In genomic region chr22:29385305-29385704, GRCh38 we compare ENCODE assay signal across 11 cellular contexts. TPM values are rescaled to one million over a fixed set of nuclear protein-coding genes. Genes with fewer than 3 reads are reported as not detected.
DNase-seq lines count a peak whose midpoint lies in the region; ATAC-seq and TF ChIP-seq lines count a peak whose summit lies in the region.
"Had no signal": no experiment of that assay in that cellular context is flagged by ENCODE, and none has a peak within 500 bp of the region (broad histone marks: within the 10 kb centered on the region; RNA-seq: fewer than 3 reads in every experiment).

No MANE protein-coding gene starts in this region.

- intact Hi-C loops in activated naive CD4-positive, alpha-beta T cell treated with anti-CD3 and anti-CD28 coated beads for 36 hours (cut with micrococcal nuclease) = no loop called here
- intact Hi-C loops in lower lobe of right lung (cut with DNase I) = no loop called here

- no peak for DNase-seq in activated naive CD4-positive, alpha-beta T cell treated with anti-CD3 and anti-CD28 coated beads for 36 hours
- DNase-seq in activated naive CD4-positive, alpha-beta T cell treated with anti-CD3 and anti-CD28 coated beads, Interleukin-2, amount 50 U/mL, for 16 hours = no peak
- DNase-seq in activated CD8-positive, alpha-beta T cell treated with anti-CD3 and anti-CD28 coated beads, Interleukin-2, amount 10 ng/mL, durations not matched to agents 7 days and 5 days = no peak
- DNase-seq in lower lobe of right lung (no peak), type B pancreatic cell (ENCODE audit: extremely low spot score, unreplicated experiment) (no peak), HAP-1 (ENCODE audit: low spot score in 2 of 2) (no peak)
- no peak for DNase-seq in stimulated activated CD4-positive, alpha-beta T cell treated with anti-CD3 and anti-CD28 coated beads, Interleukin-2, amount 100 ng/mL, for 48 hours
- DNase-seq: cortex of kidney, EL, T1000 had no signal

- no peak overlapping the region for H3K4me3 ChIP-seq in lower lobe of right lung
- H3K4me3 ChIP-seq in HAP-1 = no peak overlapping the region

- H3K36me3 Mint-ChIP-seq in activated naive CD4-positive, alpha-beta T cell treated with anti-CD3 and anti-CD28 coated beads for 36 hours (ENCODE audit: low read depth) = peaks cover 4% of the 10 kb centered on the region
- peaks cover 23% of the 10 kb centered on the region for H3K36me3 Mint-ChIP-seq in activated CD8-positive, alpha-beta T cell treated with anti-CD3 and anti-CD28 coated beads, Interleukin-2, amount 10 ng/mL, durations not matched to agents 7 days and 5 days (ENCODE audit: low read depth)
- H3K36me3 Mint-ChIP-seq in type B pancreatic cell = peaks cover 4% of the 10 kb centered on the region

- H3K4me3 Mint-ChIP-seq in activated naive CD4-positive, alpha-beta T cell treated with anti-CD3 and anti-CD28 coated beads for 36 hours = no peak overlapping the region
- no peak overlapping the region for H3K4me3 Mint-ChIP-seq in activated CD8-positive, alpha-beta T cell treated with anti-CD3 and anti-CD28 coated beads, Interleukin-2, amount 10 ng/mL, durations not matched to agents 7 days and 5 days
- H3K4me3 Mint-ChIP-seq in type B pancreatic cell = peak overlapping the region; percentile 65

- no peaks in the 10 kb centered on the region for H3K27me3 Mint-ChIP-seq in activated naive CD4-positive, alpha-beta T cell treated with anti-CD3 and anti-CD28 coated beads for 36 hours (ENCODE audit: low read depth)
- no peaks in the 10 kb centered on the region for H3K27me3 Mint-ChIP-seq in activated CD8-positive, alpha-beta T cell treated with anti-CD3 and anti-CD28 coated beads, Interleukin-2, amount 10 ng/mL, durations not matched to agents 7 days and 5 days (ENCODE audit: low read depth)
- no peaks in the 10 kb centered on the region for H3K27me3 Mint-ChIP-seq in type B pancreatic cell

- in situ Hi-C loops in HAP-1 (cut with MboI; ENCODE audit: low sequenced_read_pairs) = no loop called here

- H3K27ac Mint-ChIP-seq in activated naive CD4-positive, alpha-beta T cell treated with anti-CD3 and anti-CD28 coated beads for 36 hours = peak overlapping the region; percentile 60
- H3K27ac Mint-ChIP-seq in activated CD8-positive, alpha-beta T cell treated with anti-CD3 and anti-CD28 coated beads, Interleukin-2, amount 10 ng/mL, durations not matched to agents 7 days and 5 days = peak overlapping the region; percentile 13
- H3K27ac Mint-ChIP-seq in type B pancreatic cell = peak overlapping the region; percentile 65

- no peak for ATAC-seq in activated CD8-positive, alpha-beta T cell treated with anti-CD3 and anti-CD28 coated beads, Interleukin-2, amount 10 ng/mL, durations not matched to agents 7 days and 5 days
- no peak for ATAC-seq in lower lobe of right lung
- ATAC-seq in HG02642 (IDR thresholded peaks at IDR 0.05; ENCODE audit: poor library complexity, unreplicated experiment) = no peak

- no peak for TF ChIP-seq CTCF in lower lobe of right lung (IDR thresholded peaks at IDR 0.05)
- TF ChIP-seq CTCF in type B pancreatic cell (conservative IDR thresholded peaks at IDR 0.05) = no peak

- CTCF ChIA-PET in activated naive CD4-positive, alpha-beta T cell treated with anti-CD3 and anti-CD28 coated beads for 36 hours (lab: Charles Lee) = no interaction called here
- CTCF ChIA-PET in activated CD8-positive, alpha-beta T cell treated with anti-CD3 and anti-CD28 coated beads, Interleukin-2, amount 10 ng/mL, durations not matched to agents 7 days and 5 days (lab: Charles Lee) = interaction anchor here (1.3 to 3.9 kb wide), 3 partner anchors 10 to 27 kb away, joined by 3 to 18 read pairs (median 7); no protein-coding TSS in a partner anchor

- H3K36me3 ChIP-seq in lower lobe of right lung = peaks cover 15% of the 10 kb centered on the region
- peaks cover 18% of the 10 kb centered on the region for H3K36me3 ChIP-seq in HAP-1 (replicated peaks)

- H3K4me1 ChIP-seq in lower lobe of right lung (peaks cover 71% of the 10 kb centered on the region), HAP-1 (peaks cover 4% of the 10 kb centered on the region)

- H3K4me1 Mint-ChIP-seq in activated naive CD4-positive, alpha-beta T cell treated with anti-CD3 and anti-CD28 coated beads for 36 hours (ENCODE audit: low read depth) = peaks cover 61% of the 10 kb centered on the region
- H3K4me1 Mint-ChIP-seq in activated CD8-positive, alpha-beta T cell treated with anti-CD3 and anti-CD28 coated beads, Interleukin-2, amount 10 ng/mL, durations not matched to agents 7 days and 5 days (ENCODE audit: low read depth) = peaks cover 54% of the 10 kb centered on the region
- H3K4me1 Mint-ChIP-seq in type B pancreatic cell (ENCODE audit: unreplicated experiment) = peaks cover 37% of the 10 kb centered on the region

- H3K9me3 Mint-ChIP-seq in activated naive CD4-positive, alpha-beta T cell treated with anti-CD3 and anti-CD28 coated beads for 36 hours = no peaks in the 10 kb centered on the region
- no peaks in the 10 kb centered on the region for H3K9me3 Mint-ChIP-seq in activated CD8-positive, alpha-beta T cell treated with anti-CD3 and anti-CD28 coated beads, Interleukin-2, amount 10 ng/mL, durations not matched to agents 7 days and 5 days (ENCODE audit: insufficient read depth)
- H3K9me3 Mint-ChIP-seq in type B pancreatic cell = no peaks in the 10 kb centered on the region

- POLR2A ChIA-PET in activated CD8-positive, alpha-beta T cell treated with anti-CD3 and anti-CD28 coated beads, Interleukin-2, amount 10 ng/mL, durations not matched to agents 7 days and 5 days (lab: Charles Lee) = no interaction called here

- H3K9me3 ChIP-seq in lower lobe of right lung (no peaks in the 10 kb centered on the region), HAP-1 (no peaks in the 10 kb centered on the region)

- H3K27ac ChIP-seq in lower lobe of right lung = peak overlapping the region; percentile 11

- H3K27me3 ChIP-seq in lower lobe of right lung (ENCODE audit: low read depth) (no peaks in the 10 kb centered on the region), HAP-1 (ENCODE audit: low read depth) (no peaks in the 10 kb centered on the region)

RNA-seq across cellular contexts. Expression of gene AP1B1, which starts 3.1 kb away (rescaled TPM):
- 10 to 100 TPM; 52.0 to 52.2 TPM for total RNA-seq in activated naive CD4-positive, alpha-beta T cell treated with anti-CD3 and anti-CD28 coated beads for 36 hours
- 10 to 100 TPM; 77.7 to 84.7 TPM for total RNA-seq in activated CD8-positive, alpha-beta T cell treated with anti-CD3 and anti-CD28 coated beads, Interleukin-2, amount 10 ng/mL, durations not matched to agents 7 days and 5 days
- total RNA-seq in lower lobe of right lung (70.3 TPM), type B pancreatic cell (ENCODE audit: low replicate concordance) (60.9 and 73.3 TPM in 2 replicates)

RNA-seq across cellular contexts. Expression of gene RFPL1, which starts 53.1 kb away (rescaled TPM):
- not detected for total RNA-seq in activated naive CD4-positive, alpha-beta T cell treated with anti-CD3 and anti-CD28 coated beads for 36 hours
- total RNA-seq in activated CD8-positive, alpha-beta T cell treated with anti-CD3 and anti-CD28 coated beads, Interleukin-2, amount 10 ng/mL, durations not matched to agents 7 days and 5 days = not detected
- not detected for total RNA-seq in lower lobe of right lung
- not detected in 2 replicates for total RNA-seq in type B pancreatic cell (ENCODE audit: low replicate concordance)

Comparison
In these comparisons a context has a peak if more than half of its experiments do, and no peak if none do; other contexts are left out.
1. H3K27ac Mint-ChIP-seq: peak in every context shown above with its lines; median percentile 65 in type B pancreatic cell; 60 in activated naive CD4-positive, alpha-beta T cell treated with anti-CD3 and anti-CD28 coated beads for 36 hours; 13 in activated CD8-positive, alpha-beta T cell treated with anti-CD3 and anti-CD28 coated beads, Interleukin-2, amount 10 ng/mL, durations not matched to agents 7 days and 5 days.